Comparison of ENCODE assay signal across 8 cellular contexts in genomic region chr16:4846503-4846900, GRCh38. TPM values are rescaled to one million over a fixed set of nuclear protein-coding genes. Genes with fewer than 3 reads are reported as not detected.
DNase-seq lines count a peak whose midpoint lies in the region; ATAC-seq and TF ChIP-seq lines count a peak whose summit lies in the region.

No MANE protein-coding gene starts in this region.

- H3K27ac Mint-ChIP-seq in HFFc6 (peak overlapping the region; percentile 85), progenitor cell of endocrine pancreas (peak overlapping the region; percentile 86)

- peak overlapping the region; percentile 88 for H3K4me3 Mint-ChIP-seq in HFFc6
- peak overlapping the region; percentile 88 for H3K4me3 Mint-ChIP-seq in progenitor cell of endocrine pancreas (ENCODE audit: low read depth)

- intact Hi-C loops in right cardiac atrium (cut with DNase I) = no loop called here

- peaks cover 47% of the 10 kb centered on the region for H3K4me1 Mint-ChIP-seq in HFFc6 (ENCODE audit: low read depth)
- peaks cover 28% of the 10 kb centered on the region for H3K4me1 Mint-ChIP-seq in progenitor cell of endocrine pancreas (ENCODE audit: low read depth)

- H3K9me3 Mint-ChIP-seq in HFFc6 = no peaks in the 10 kb centered on the region
- H3K9me3 Mint-ChIP-seq in progenitor cell of endocrine pancreas (ENCODE audit: low read depth) = no peaks in the 10 kb centered on the region

- H3K4me3 ChIP-seq in right cardiac atrium (ENCODE audit: low read length) = peak overlapping the region; percentile 78

- H3K27me3 Mint-ChIP-seq in HFFc6 (ENCODE audit: insufficient read depth) (peaks cover 2% of the 10 kb centered on the region; the same call in 1 of the 2 replicates), progenitor cell of endocrine pancreas (no peaks in the 10 kb centered on the region)

- under 1% methylated on average over 27 of the region's 27 CpGs for WGBS in right cardiac atrium

- peak; percentile 7 to 69 for ATAC-seq in right cardiac atrium

- peak overlapping the region; percentile 73 for H3K27ac ChIP-seq in right cardiac atrium (ENCODE audit: low read length)

- no peaks in the 10 kb centered on the region for H3K9me3 ChIP-seq in right cardiac atrium (ENCODE audit: control insufficient read depth, low read length)

- H3K36me3 Mint-ChIP-seq in HFFc6 (ENCODE audit: low read depth) = peaks cover 20% of the 10 kb centered on the region
- peaks cover 8% of the 10 kb centered on the region for H3K36me3 Mint-ChIP-seq in progenitor cell of endocrine pancreas (ENCODE audit: insufficient read depth)

- DNase-seq in NCI-H2227 (lab: John Stamatoyannopoulos, UW; ENCODE audit: unreplicated experiment) (peak; percentile 65), NCI-H2227 treated with DMSO at 0.1 percent for 48 hours (lab: John Stamatoyannopoulos, UW) (no peak), HFFc6 (peak; percentile 61), NCI-H226 (peak; percentile 9), amniotic epithelial cell (ENCODE audit: low read depth) (peak; percentile 61), right cardiac atrium (peak; percentile 58 to 69 (median 69)), progenitor cell of endocrine pancreas (ENCODE audit: low spot score, unreplicated experiment) (peak; percentile 32), NCI-H1694 treated with DMSO at 0.1 percent for 48 hours (lab: John Stamatoyannopoulos, UW) (no peak)

- TF ChIP-seq CTCF in HFFc6 (IDR thresholded peaks at IDR 0.05) (no peak), progenitor cell of endocrine pancreas (IDR thresholded peaks at IDR 0.05; ENCODE audit: unreplicated experiment) (no peak)

- no peaks in the 10 kb centered on the region for H3K27me3 ChIP-seq in right cardiac atrium (ENCODE audit: control insufficient read depth, insufficient read depth)

- peaks cover 2% of the 10 kb centered on the region for H3K4me1 ChIP-seq in right cardiac atrium (ENCODE audit: control insufficient read depth, insufficient read depth, low read length)

RNA-seq across cellular contexts. Expression of gene GLYR1, which starts 0.6 kb away (rescaled TPM):
- 10 to 100 TPM; 77.6 to 89.4 (median 81.8) TPM for total RNA-seq in HFFc6 (2021; fragmentation: NEBNext Ultra II Directional; extraction: Animal tissue kit (Norgen Biotek cat#: 25700))
- total RNA-seq in right cardiac atrium (10 to 100 TPM; 69.9 to 84.4 (median 81.1) TPM), progenitor cell of endocrine pancreas (129 and 132 TPM in 2 replicates)
- 56.1 TPM for polyA plus RNA-seq in right cardiac atrium

RNA-seq across cellular contexts. Expression of gene UBN1, which starts 0.8 kb away (rescaled TPM):
- 10 to 100 TPM; 21.3 to 24.8 (median 22.0) TPM for total RNA-seq in HFFc6 (2021; fragmentation: NEBNext Ultra II Directional; extraction: Animal tissue kit (Norgen Biotek cat#: 25700))
- 10 to 100 TPM; 24.4 to 30.4 (median 27.4) TPM for total RNA-seq in right cardiac atrium
- polyA plus RNA-seq in right cardiac atrium = 16.5 TPM
- total RNA-seq in progenitor cell of endocrine pancreas = 41.9 and 42.1 TPM in 2 replicates

RNA-seq across cellular contexts. Expression of gene ROGDI, which starts 44.1 kb away (rescaled TPM):
- total RNA-seq in HFFc6 (2021; fragmentation: NEBNext Ultra II Directional; extraction: Animal tissue kit (Norgen Biotek cat#: 25700)) = 10 to 100 TPM; 16.8 to 20.1 (median 18.5) TPM
- total RNA-seq in right cardiac atrium (10 to 100 TPM; 55.0 to 76.4 (median 65.3) TPM), progenitor cell of endocrine pancreas (43.6 and 44.1 TPM in 2 replicates)
- polyA plus RNA-seq in right cardiac atrium = 86.3 TPM

RNA-seq across cellular contexts. Expression of gene SMIM22, which starts 51.3 kb away (rescaled TPM):
- total RNA-seq in HFFc6 (2021; fragmentation: NEBNext Ultra II Directional; extraction: Animal tissue kit (Norgen Biotek cat#: 25700)) = not detected
- not detected for total RNA-seq in right cardiac atrium
- polyA plus RNA-seq in right cardiac atrium = not detected
- total RNA-seq in progenitor cell of endocrine pancreas = not detected in 2 replicates

RNA-seq across cellular contexts. Expression of gene SEPTIN12, which starts 58.4 kb away (rescaled TPM):
- total RNA-seq in HFFc6 (2021; fragmentation: NEBNext Ultra II Directional; extraction: Animal tissue kit (Norgen Biotek cat#: 25700)) = not detected
- under 1 TPM in 1 of 4 donors, not detected in 3; 0.64 TPM for total RNA-seq in right cardiac atrium
- polyA plus RNA-seq in right cardiac atrium = not detected
- 0.78 TPM in 1 of 2 replicates, not detected in the other for total RNA-seq in progenitor cell of endocrine pancreas

Comparison
In these comparisons a context has a peak if more than half of its experiments do, and no peak if none do; other contexts are left out.
1. DNase-seq: peak in NCI-H2227 (single experiment), HFFc6 (single experiment), NCI-H226 (single experiment), amniotic epithelial cell (single experiment), right cardiac atrium (3 of 3) and progenitor cell of endocrine pancreas (single experiment); none in NCI-H2227 treated with DMSO at 0.1 percent for 48 hours (single experiment) and NCI-H1694 treated with DMSO at 0.1 percent for 48 hours (single experiment).